1 cellular context compared by ENCODE assay signal in the genomic region with DNA sequence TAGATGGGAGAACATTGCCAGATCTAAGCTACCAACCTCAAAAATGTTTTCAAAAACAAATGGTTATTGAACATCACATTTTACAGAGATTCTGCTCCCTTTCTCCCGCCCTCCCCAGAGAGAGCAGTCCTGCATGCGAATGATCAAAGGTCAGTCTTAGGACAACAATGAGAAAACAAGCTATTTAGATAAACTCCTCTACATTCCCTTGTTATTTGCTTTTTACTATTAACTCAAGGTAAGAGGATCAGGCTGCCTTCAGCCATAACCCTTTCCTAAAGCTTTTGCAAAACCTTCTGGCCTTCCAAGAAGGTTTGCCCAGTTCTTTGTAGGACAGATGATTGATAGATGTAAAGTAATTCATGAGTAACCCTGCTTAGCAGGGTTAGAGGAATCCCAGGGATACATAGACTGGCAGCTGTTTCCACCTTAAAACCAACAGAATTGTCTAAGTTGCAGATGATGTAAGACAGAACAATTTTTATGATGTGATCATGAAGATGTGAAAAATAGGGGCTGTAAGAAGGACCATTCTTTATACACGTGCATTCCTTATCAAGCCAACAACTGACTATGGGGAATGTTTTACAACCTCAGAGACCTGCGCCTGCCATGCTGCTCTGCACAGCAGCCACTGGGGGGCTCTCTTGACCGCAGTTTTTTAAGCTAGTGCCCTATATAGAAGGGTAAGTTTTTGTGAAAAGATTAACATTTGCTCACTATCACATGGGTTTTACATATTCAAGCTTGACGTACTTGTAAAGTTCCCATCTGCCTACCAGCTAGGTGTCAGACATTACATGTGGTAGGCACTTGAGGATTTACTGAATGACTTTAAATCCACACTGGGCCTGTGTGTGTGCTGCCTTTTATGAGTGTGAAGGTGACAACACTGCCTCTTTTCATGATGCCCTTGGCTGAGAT.
TF ChIP-seq lines count a peak whose summit lies in the region.

No MANE protein-coding gene starts in this region.

TF ChIP-seq in HepG2, 621 proteins besides CTCF, POLR2A, EP300 and RAD21 (continued from another document and continues in another):
- TF ChIP-seq ARID4A (CRISPR knock-in tag; IDR thresholded peaks at IDR 0.05; ENCODE audit: borderline replicate concordance) (no peak), MAFF (IDR thresholded peaks at IDR 0.05; ENCODE audit: low read depth, low read length) (no peak), TBP (CRISPR knock-in tag; IDR thresholded peaks at IDR 0.05) (no peak), ZSCAN31 (CRISPR knock-in tag; IDR thresholded peaks at IDR 0.05; ENCODE audit: low read depth) (no peak), HNRNPUL1 (IDR thresholded peaks at IDR 0.05; ENCODE audit: low read depth, low read length) (no peak), ZNF775 (CRISPR knock-in tag; IDR thresholded peaks at IDR 0.05; ENCODE audit: borderline replicate concordance) (no peak), E2F5 (CRISPR knock-in tag; conservative IDR thresholded peaks at IDR 0.05) (no peak), FOXJ3 (CRISPR knock-in tag; IDR thresholded peaks at IDR 0.05; ENCODE audit: borderline replicate concordance) (peak; percentile 31; the same call in 1 of the 2 replicates), ZNF781 (CRISPR knock-in tag; IDR thresholded peaks at IDR 0.05; ENCODE audit: borderline replicate concordance, not compliant biosample characterization) (peak; percentile 34), ZNF10 (CRISPR knock-in tag; IDR thresholded peaks at IDR 0.05; ENCODE audit: borderline replicate concordance, low read depth) (no peak), ZNF362 (CRISPR knock-in tag; IDR thresholded peaks at IDR 0.05; ENCODE audit: borderline replicate concordance) (no peak), PRDM10 (CRISPR knock-in tag; IDR thresholded peaks at IDR 0.05; ENCODE audit: low read depth) (no peak), SRF (IDR thresholded peaks at IDR 0.05; ENCODE audit: low read depth, low read length) (no peak), RFX3 (CRISPR knock-in tag; IDR thresholded peaks at IDR 0.05) (no peak), SMAD1 (CRISPR knock-in tag; IDR thresholded peaks at IDR 0.05; ENCODE audit: borderline replicate concordance, low read depth) (no peak), CENPT (CRISPR knock-in tag; IDR thresholded peaks at IDR 0.05; ENCODE audit: low read depth) (no peak), ZNF768 (CRISPR knock-in tag; IDR thresholded peaks at IDR 0.05) (no peak), CHCHD3 (CRISPR knock-in tag; IDR thresholded peaks at IDR 0.05) (no peak), SNAPC5 (CRISPR knock-in tag; IDR thresholded peaks at IDR 0.05; ENCODE audit: borderline replicate concordance) (no peak), MAFG (CRISPR knock-in tag; IDR thresholded peaks at IDR 0.05) (no peak), ZBTB38 (CRISPR knock-in tag; IDR thresholded peaks at IDR 0.05) (no peak), PHF21A (CRISPR knock-in tag; IDR thresholded peaks at IDR 0.05) (peak; percentile 34; the same call in 1 of the 2 replicates), ZNF724P (CRISPR knock-in tag; IDR thresholded peaks at IDR 0.05; ENCODE audit: borderline replicate concordance) (no peak), KDM5B (CRISPR knock-in tag; IDR thresholded peaks at IDR 0.05; ENCODE audit: borderline replicate concordance) (no peak), ZNF670 (CRISPR knock-in tag; IDR thresholded peaks at IDR 0.05; ENCODE audit: borderline replicate concordance) (no peak), BORCS8-MEF2B (CRISPR knock-in tag; IDR thresholded peaks at IDR 0.05) (no peak), BCL3 (CRISPR knock-in tag; IDR thresholded peaks at IDR 0.05) (no peak), TBX2 (CRISPR knock-in tag; IDR thresholded peaks at IDR 0.05; ENCODE audit: borderline replicate concordance) (no peak), ZNF552 (CRISPR knock-in tag; IDR thresholded peaks at IDR 0.05; ENCODE audit: borderline replicate concordance) (no peak)
- TF ChIP-seq, protein P1, sequence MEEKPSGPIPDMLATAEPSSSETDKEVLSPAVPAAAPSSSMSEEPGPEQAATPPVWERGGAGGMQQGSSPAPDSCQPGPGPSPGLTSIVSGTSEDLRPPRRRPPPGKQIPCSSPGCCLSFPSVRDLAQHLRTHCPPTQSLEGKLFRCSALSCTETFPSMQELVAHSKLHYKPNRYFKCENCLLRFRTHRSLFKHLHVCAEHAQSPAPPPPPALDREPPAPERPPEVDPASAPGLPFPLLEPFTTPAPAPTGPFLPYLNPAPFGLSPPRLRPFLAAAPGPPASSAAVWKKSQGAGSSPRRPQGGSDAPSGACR (CRISPR knock-in tag; IDR thresholded peaks at IDR 0.05), result 0 out of 2 replicates have a peak, but pooled peaks have one; percentile 40
- TF ChIP-seq, protein P2, sequence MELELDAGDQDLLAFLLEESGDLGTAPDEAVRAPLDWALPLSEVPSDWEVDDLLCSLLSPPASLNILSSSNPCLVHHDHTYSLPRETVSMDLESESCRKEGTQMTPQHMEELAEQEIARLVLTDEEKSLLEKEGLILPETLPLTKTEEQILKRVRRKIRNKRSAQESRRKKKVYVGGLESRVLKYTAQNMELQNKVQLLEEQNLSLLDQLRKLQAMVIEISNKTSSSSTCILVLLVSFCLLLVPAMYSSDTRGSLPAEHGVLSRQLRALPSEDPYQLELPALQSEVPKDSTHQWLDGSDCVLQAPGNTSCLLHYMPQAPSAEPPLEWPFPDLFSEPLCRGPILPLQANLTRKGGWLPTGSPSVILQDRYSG (CRISPR knock-in tag; IDR thresholded peaks at IDR 0.05), result no peak
- TF ChIP-seq, protein P3, sequence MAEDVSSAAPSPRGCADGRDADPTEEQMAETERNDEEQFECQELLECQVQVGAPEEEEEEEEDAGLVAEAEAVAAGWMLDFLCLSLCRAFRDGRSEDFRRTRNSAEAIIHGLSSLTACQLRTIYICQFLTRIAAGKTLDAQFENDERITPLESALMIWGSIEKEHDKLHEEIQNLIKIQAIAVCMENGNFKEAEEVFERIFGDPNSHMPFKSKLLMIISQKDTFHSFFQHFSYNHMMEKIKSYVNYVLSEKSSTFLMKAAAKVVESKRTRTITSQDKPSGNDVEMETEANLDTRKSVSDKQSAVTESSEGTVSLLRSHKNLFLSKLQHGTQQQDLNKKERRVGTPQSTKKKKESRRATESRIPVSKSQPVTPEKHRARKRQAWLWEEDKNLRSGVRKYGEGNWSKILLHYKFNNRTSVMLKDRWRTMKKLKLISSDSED (CRISPR knock-in tag; IDR thresholded peaks at IDR 0.05), result no peak
- TF ChIP-seq, protein P4, sequence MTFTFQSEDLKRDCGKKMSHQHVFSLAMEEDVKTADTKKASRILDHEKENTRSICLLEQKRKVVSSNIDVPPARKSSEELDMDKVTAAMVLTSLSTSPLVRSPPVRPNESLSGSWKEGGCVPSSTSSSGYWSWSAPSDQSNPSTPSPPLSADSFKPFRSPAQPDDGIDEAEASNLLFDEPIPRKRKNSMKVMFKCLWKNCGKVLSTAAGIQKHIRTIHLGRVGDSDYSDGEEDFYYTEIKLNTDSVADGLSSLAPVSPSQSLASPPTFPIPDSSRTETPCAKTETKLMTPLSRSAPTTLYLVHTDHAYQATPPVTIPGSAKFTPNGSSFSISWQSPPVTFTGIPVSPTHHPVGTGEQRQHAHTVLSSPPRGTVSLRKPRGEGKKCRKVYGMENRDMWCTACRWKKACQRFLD (CRISPR knock-in tag; IDR thresholded peaks at IDR 0.05; ENCODE audit: borderline replicate concordance), result no peak
- TF ChIP-seq, protein P5, sequence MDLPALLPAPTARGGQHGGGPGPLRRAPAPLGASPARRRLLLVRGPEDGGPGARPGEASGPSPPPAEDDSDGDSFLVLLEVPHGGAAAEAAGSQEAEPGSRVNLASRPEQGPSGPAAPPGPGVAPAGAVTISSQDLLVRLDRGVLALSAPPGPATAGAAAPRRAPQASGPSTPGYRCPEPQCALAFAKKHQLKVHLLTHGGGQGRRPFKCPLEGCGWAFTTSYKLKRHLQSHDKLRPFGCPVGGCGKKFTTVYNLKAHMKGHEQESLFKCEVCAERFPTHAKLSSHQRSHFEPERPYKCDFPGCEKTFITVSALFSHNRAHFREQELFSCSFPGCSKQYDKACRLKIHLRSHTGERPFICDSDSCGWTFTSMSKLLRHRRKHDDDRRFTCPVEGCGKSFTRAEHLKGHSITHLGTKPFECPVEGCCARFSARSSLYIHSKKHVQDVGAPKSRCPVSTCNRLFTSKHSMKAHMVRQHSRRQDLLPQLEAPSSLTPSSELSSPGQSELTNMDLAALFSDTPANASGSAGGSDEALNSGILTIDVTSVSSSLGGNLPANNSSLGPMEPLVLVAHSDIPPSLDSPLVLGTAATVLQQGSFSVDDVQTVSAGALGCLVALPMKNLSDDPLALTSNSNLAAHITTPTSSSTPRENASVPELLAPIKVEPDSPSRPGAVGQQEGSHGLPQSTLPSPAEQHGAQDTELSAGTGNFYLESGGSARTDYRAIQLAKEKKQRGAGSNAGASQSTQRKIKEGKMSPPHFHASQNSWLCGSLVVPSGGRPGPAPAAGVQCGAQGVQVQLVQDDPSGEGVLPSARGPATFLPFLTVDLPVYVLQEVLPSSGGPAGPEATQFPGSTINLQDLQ (CRISPR knock-in tag; IDR thresholded peaks at IDR 0.05), result no peak
- TF ChIP-seq, protein P6, sequence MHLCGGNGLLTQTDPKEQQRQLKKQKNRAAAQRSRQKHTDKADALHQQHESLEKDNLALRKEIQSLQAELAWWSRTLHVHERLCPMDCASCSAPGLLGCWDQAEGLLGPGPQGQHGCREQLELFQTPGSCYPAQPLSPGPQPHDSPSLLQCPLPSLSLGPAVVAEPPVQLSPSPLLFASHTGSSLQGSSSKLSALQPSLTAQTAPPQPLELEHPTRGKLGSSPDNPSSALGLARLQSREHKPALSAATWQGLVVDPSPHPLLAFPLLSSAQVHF (CRISPR knock-in tag; IDR thresholded peaks at IDR 0.05), result no peak
